In the genomic region with DNA sequence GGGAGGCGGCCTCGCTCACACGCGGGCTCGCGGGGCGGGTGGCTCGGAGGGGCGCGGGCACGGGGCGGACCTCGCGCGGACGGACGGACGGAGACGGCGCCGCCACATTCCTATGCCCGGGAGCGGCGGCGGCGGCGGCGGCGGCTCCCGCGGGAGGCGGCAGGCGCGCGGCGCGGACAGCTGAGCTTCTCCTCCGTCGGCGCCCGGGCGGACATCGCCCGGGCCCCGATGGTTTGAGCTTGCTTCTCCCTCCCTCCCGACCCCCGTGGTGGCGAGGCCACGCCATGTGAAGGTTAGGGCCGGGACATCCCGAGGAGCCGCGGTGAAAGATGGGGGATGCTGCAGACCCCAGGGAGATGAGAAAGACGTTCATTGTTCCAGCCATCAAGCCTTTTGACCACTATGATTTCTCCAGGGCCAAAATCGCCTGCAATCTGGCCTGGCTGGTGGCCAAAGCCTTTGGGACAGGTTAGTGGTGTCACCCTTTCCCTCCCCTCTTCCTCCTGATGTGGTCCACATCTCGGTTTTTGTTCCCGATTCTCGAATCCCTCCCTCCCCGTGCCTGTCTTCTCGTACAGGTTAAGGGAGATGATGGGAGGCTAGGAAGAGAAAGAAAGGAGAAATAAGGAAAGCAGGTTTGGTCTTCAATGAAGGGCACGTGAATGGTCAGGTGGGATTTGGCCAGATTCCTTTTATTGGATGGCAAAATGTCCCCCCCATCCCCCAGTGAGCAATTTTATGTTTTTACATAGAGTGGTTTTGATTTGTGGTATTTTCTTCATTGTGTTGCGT, we compare ENCODE assay signal across 8 cellular contexts. TPM values are rescaled to one million over a fixed set of nuclear protein-coding genes. Genes with fewer than 3 reads are reported as not detected.
A peak's percentile ranks its signal among the peaks of the same experiment; 100 is the strongest.
DNase-seq lines count a peak whose midpoint lies in the region; ATAC-seq and TF ChIP-seq lines count a peak whose summit lies in the region.

No MANE protein-coding gene starts in this region.

- DNase-seq in CD1c-positive myeloid dendritic cell (ENCODE audit: extremely low spot score): peak; percentile 73
- DNase-seq in HT-29 (ENCODE audit: low spot score): peak; percentile 42
- DNase-seq in activated naive CD8-positive, alpha-beta T cell treated with anti-CD3 and anti-CD28 coated beads, Interleukin-2, amount 50 U/mL, for 24 hours: peak; percentile 39
- DNase-seq in right atrium auricular region (ENCODE audit: low spot score): peak; percentile 66
- DNase-seq in psoas muscle: peak; percentile 84 to 91
- DNase-seq in NCI-H510A (lab: John Stamatoyannopoulos, UW): no peak

- H3K4me3 ChIP-seq in right atrium auricular region: peak overlapping the region; percentile 86 to 96
- H3K4me3 ChIP-seq in psoas muscle: peak overlapping the region; percentile 97

- peaks cover 13% of the 10 kb centered on the region for H3K27me3 Mint-ChIP-seq in activated naive CD8-positive, alpha-beta T cell treated with anti-CD3 and anti-CD28 coated beads, Interleukin-2, amount 50 U/mL, for 24 hours

- H3K27ac ChIP-seq in right atrium auricular region: peak overlapping the region; percentile 99 to 100
- H3K27ac ChIP-seq in psoas muscle: peak overlapping the region; percentile 99

- H3K9me3 ChIP-seq in right atrium auricular region: no peaks in the 10 kb centered on the region
- H3K9me3 ChIP-seq in psoas muscle: no peaks in the 10 kb centered on the region

- H3K4me1 ChIP-seq in right atrium auricular region (peaks cover 0 to 28% of the 10 kb centered on the region in 2 donors), psoas muscle (peaks cover 45% of the 10 kb centered on the region)

- peaks cover 48% of the 10 kb centered on the region for H3K4me1 Mint-ChIP-seq in activated naive CD8-positive, alpha-beta T cell treated with anti-CD3 and anti-CD28 coated beads, Interleukin-2, amount 50 U/mL, for 24 hours

- H3K36me3 Mint-ChIP-seq in activated naive CD8-positive, alpha-beta T cell treated with anti-CD3 and anti-CD28 coated beads, Interleukin-2, amount 50 U/mL, for 24 hours (ENCODE audit: low read depth): no peaks in the 10 kb centered on the region

- 0 to 2% (median 0%) methylated on average over 17 to 62 of the region's 62 CpGs for WGBS in psoas muscle, 3 donors

- H3K9me3 Mint-ChIP-seq in activated naive CD8-positive, alpha-beta T cell treated with anti-CD3 and anti-CD28 coated beads, Interleukin-2, amount 50 U/mL, for 24 hours: no peaks in the 10 kb centered on the region

- H3K27me3 ChIP-seq in right atrium auricular region (no peaks in the 10 kb centered on the region), psoas muscle (ENCODE audit: insufficient read depth in 3 of 3, low read length in 2 of 3) (no peaks in the 10 kb centered on the region)

- peak overlapping the region; percentile 88 for H3K4me3 Mint-ChIP-seq in activated naive CD8-positive, alpha-beta T cell treated with anti-CD3 and anti-CD28 coated beads, Interleukin-2, amount 50 U/mL, for 24 hours

- H3K27ac Mint-ChIP-seq in activated naive CD8-positive, alpha-beta T cell treated with anti-CD3 and anti-CD28 coated beads, Interleukin-2, amount 50 U/mL, for 24 hours: peak overlapping the region; percentile 15

- intact Hi-C loops in psoas muscle (cut with DNase I): loop anchor here (2.0 to 5.0 kb wide), 3 partner anchors 67 to 117 kb away; partner anchors contain the start of gene KIF14 (in 1 of the 2)

- TF ChIP-seq CTCF in right atrium auricular region (IDR thresholded peaks at IDR 0.05) (no peak), psoas muscle (IDR thresholded peaks at IDR 0.05) (no peak)

- ATAC-seq in GM19452 (IDR thresholded peaks at IDR 0.05; ENCODE audit: unreplicated experiment) (peak; percentile 22), psoas muscle (no peak), HG03175 (IDR thresholded peaks at IDR 0.05; ENCODE audit: unreplicated experiment) (no peak)
- ATAC-seq in activated naive CD8-positive, alpha-beta T cell treated with anti-CD3 and anti-CD28 coated beads, Interleukin-2, amount 50 U/mL, for 24 hours: no peak

- no peaks in the 10 kb centered on the region for H3K36me3 ChIP-seq in right atrium auricular region
- H3K36me3 ChIP-seq in psoas muscle (ENCODE audit: insufficient read depth in 1 of 2, low read depth in 1 of 2): no peaks in the 10 kb centered on the region

RNA-seq across cellular contexts. Expression of gene CAMSAP2, which starts 1.0 kb away (rescaled TPM):
- 7.2 and 7.3 TPM in 2 replicates for total RNA-seq in HT-29 (2014; rRNA removed; shearing (Covaris generic))
- 10 to 100 TPM; 34.6 to 36.4 TPM for total RNA-seq in right atrium auricular region
- 10 to 100 TPM; 37.0 to 70.8 (median 49.8) TPM for total RNA-seq in psoas muscle
- polyA plus RNA-seq in psoas muscle: 10 to 100 TPM in 1 of 3 donors, 1 to 10 TPM in 2; 4.8 to 14.2 (median 6.6) TPM
